In genomic region chr6:168713839-168714238, GRCh38 we compare ENCODE assay signal across 9 cellular contexts.
DNase-seq lines count a peak whose midpoint lies in the region; ATAC-seq and TF ChIP-seq lines count a peak whose summit lies in the region.
"Had no signal": no experiment of that assay in that cellular context is flagged by ENCODE, and none has a peak within 500 bp of the region (broad histone marks: within the 10 kb centered on the region; RNA-seq: fewer than 3 reads in every experiment).

No MANE protein-coding gene starts in this region.

- POLR2A ChIA-PET in CD4-positive, alpha-beta T cell (lab: Charles Lee) = no interaction called here

- H3K9me3 Mint-ChIP-seq in neural crest cell = peaks cover 3% of the 10 kb centered on the region
- H3K9me3 Mint-ChIP-seq in CD4-positive, alpha-beta T cell = no peaks in the 10 kb centered on the region

- intact Hi-C loops in colonic mucosa (cut with DNase I) = no loop called here
- intact Hi-C loops in CD4-positive, alpha-beta T cell (cut with DNase I, micrococcal nuclease) = no loop called here

- H3K27me3 ChIP-seq in colonic mucosa = no peaks in the 10 kb centered on the region
- no peaks in the 10 kb centered on the region for H3K27me3 ChIP-seq in CD4-positive, alpha-beta T cell (ENCODE audit: control insufficient read depth, insufficient read depth, low read length)

- H3K36me3 Mint-ChIP-seq in neural crest cell (ENCODE audit: low read depth) = no peaks in the 10 kb centered on the region
- no peaks in the 10 kb centered on the region for H3K36me3 Mint-ChIP-seq in CD4-positive, alpha-beta T cell (ENCODE audit: low read depth)

- H3K27me3 Mint-ChIP-seq in neural crest cell (ENCODE audit: low read depth) = no peaks in the 10 kb centered on the region
- H3K27me3 Mint-ChIP-seq in CD4-positive, alpha-beta T cell = peaks cover 26% of the 10 kb centered on the region

- ATAC-seq in CD4-positive, alpha-beta T cell (ENCODE audit: poor library complexity) = no peak
- ATAC-seq in HG03342 (IDR thresholded peaks at IDR 0.05; ENCODE audit: unreplicated experiment) (no peak), GM21360 (IDR thresholded peaks at IDR 0.05; ENCODE audit: unreplicated experiment) (no peak)

- no peaks in the 10 kb centered on the region for H3K36me3 ChIP-seq in colonic mucosa

- TF ChIP-seq RAD21 in Ishikawa (IDR thresholded peaks at IDR 0.05; ENCODE audit: low read depth) = peak; percentile 65

- no peak overlapping the region for H3K27ac Mint-ChIP-seq in neural crest cell (ENCODE audit: unreplicated experiment)
- no peak overlapping the region for H3K27ac Mint-ChIP-seq in CD4-positive, alpha-beta T cell

- H3K4me1 ChIP-seq in colonic mucosa = no peaks in the 10 kb centered on the region

- DNase-seq in ELF-1 (ENCODE audit: low read depth, low spot score) (peak; percentile 30), colonic mucosa (peak; percentile 71), neural crest cell (ENCODE audit: low read depth, low spot score) (peak; percentile 7), anterior cingulate cortex (lab: John Stamatoyannopoulos, UW) (no peak)
- DNase-seq in CD4-positive, alpha-beta T cell = no peak
- DNase-seq: amygdala had no signal

- H3K27ac ChIP-seq in colonic mucosa = no peak overlapping the region
- H3K27ac ChIP-seq in CD4-positive, alpha-beta T cell (ENCODE audit: low read depth, low read length) = no peak overlapping the region

- no peak for TF ChIP-seq EP300 in Ishikawa (IDR thresholded peaks at IDR 0.05; ENCODE audit: borderline replicate concordance)

- H3K9ac ChIP-seq in colonic mucosa (ENCODE audit: low read depth in 2 of 2, low read length in 2 of 2) = no peak overlapping the region

- H3K4me3 ChIP-seq in colonic mucosa = no peak overlapping the region

- TF ChIP-seq CTCF in colonic mucosa (IDR thresholded peaks at IDR 0.05) = peak; percentile 48
- peak; percentile 58 for TF ChIP-seq CTCF in neural crest cell (conservative IDR thresholded peaks at IDR 0.05)
- TF ChIP-seq CTCF in CD4-positive, alpha-beta T cell (IDR thresholded peaks at IDR 0.05) = no peak

- H3K4me3 Mint-ChIP-seq in neural crest cell = no peak overlapping the region
- no peak overlapping the region for H3K4me3 Mint-ChIP-seq in CD4-positive, alpha-beta T cell

- H3K4me1 Mint-ChIP-seq in neural crest cell = no peaks in the 10 kb centered on the region
- no peaks in the 10 kb centered on the region for H3K4me1 Mint-ChIP-seq in CD4-positive, alpha-beta T cell (ENCODE audit: low read depth)

- H3K9me3 ChIP-seq in colonic mucosa = no peaks in the 10 kb centered on the region
- no peaks in the 10 kb centered on the region for H3K9me3 ChIP-seq in CD4-positive, alpha-beta T cell (ENCODE audit: control insufficient read depth, low read length)

- CTCF ChIA-PET in CD4-positive, alpha-beta T cell (lab: Charles Lee) = no interaction called here

TF ChIP-seq in Ishikawa, 13 proteins besides CTCF, POLR2A, EP300 and RAD21:
- TF ChIP-seq REST (IDR thresholded peaks at IDR 0.05; ENCODE audit: low read depth) = no peak
- TF ChIP-seq TCF12 (IDR thresholded peaks at IDR 0.05; ENCODE audit: low read depth) = 0 out of 2 replicates have a peak, but pooled peaks have one; percentile 18
- no peak for TF ChIP-seq FOXM1 (IDR thresholded peaks at IDR 0.05; ENCODE audit: borderline replicate concordance, low read depth)
- TF ChIP-seq YY1 (IDR thresholded peaks at IDR 0.05; ENCODE audit: low read depth) = 0 out of 2 replicates have a peak, but pooled peaks have one; percentile 9
- no peak for TF ChIP-seq USF1 (IDR thresholded peaks at IDR 0.05)
- TF ChIP-seq MAX (IDR thresholded peaks at IDR 0.05) = no peak
- TF ChIP-seq NFIC (IDR thresholded peaks at IDR 0.05) = peak; percentile 60
- no peak for TF ChIP-seq CEBPB (IDR thresholded peaks at IDR 0.05)
- no peak for TF ChIP-seq TAF1 (IDR thresholded peaks at IDR 0.05; ENCODE audit: low read depth)
- TF ChIP-seq EGR1 (IDR thresholded peaks at IDR 0.05) = no peak
- no peak for TF ChIP-seq TEAD4 (IDR thresholded peaks at IDR 0.05)

Comparison
In these comparisons a context has a peak if more than half of its experiments do, and no peak if none do; other contexts are left out.
1. DNase-seq: peak in ELF-1 (single experiment), colonic mucosa (single experiment) and neural crest cell (single experiment); none in CD4-positive, alpha-beta T cell (0 of 10) and anterior cingulate cortex (0 of 58).